In the genomic region with DNA sequence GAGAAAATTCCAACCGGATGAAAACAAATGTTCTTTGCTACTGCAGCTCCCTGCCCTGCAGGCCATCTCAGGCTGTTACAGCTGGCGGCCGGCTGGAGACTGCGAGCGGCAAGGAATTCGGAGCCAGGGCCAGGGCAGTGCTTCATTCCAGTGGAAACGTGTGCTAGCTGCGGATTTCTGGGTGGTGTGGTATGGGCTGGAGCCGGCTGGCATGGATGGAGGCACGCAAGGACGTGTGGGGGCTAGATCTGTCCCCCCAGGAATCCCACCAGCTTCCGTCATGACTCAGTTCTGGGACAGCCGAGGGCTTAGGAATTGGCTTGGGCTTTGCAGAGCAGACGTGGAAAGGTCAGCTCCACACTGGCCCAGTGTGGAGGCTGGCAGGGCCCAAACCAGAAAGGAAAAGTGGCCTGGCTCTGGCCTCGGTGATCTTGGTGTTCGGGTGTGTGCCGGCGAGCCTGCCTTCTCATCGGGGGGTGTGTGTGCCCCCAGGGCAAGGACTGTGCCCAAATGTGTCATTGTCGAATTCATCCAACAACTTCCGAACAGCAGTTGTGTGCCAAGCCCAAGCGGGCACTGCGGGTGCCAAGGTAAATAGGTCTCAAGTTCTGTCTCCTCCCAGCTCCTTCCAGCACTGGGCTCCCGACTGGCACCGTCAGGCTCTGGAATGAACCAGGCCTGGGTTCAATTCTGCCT, we compare ENCODE assay signal across 10 cellular contexts. TPM values are rescaled to one million over a fixed set of nuclear protein-coding genes. Genes with fewer than 3 reads are reported as not detected.
DNase-seq lines count a peak whose midpoint lies in the region; ATAC-seq, FAIRE-seq and TF ChIP-seq lines count a peak whose summit lies in the region.
"Had no signal": no experiment of that assay in that cellular context is flagged by ENCODE, and none has a peak within 500 bp of the region (broad histone marks: within the 10 kb centered on the region; RNA-seq: fewer than 3 reads in every experiment).

No MANE protein-coding gene starts in this region.

- DNase-seq in HT1080 (ENCODE audit: low read depth) = peak; percentile 89
- DNase-seq in breast epithelium (ENCODE audit: low spot score in 2 of 2) = peak; percentile 64 to 86
- peak; percentile 85 for DNase-seq in keratinocyte (ENCODE audit: low read depth, low spot score)
- DNase-seq in tibial artery = peak; percentile 60 to 94
- no peak for DNase-seq in endothelial cell (ENCODE audit: low spot score)
- DNase-seq in activated CD4-positive, alpha-beta T cell treated with anti-CD3 and anti-CD28 coated beads, Interleukin-2, amount 10 ng/mL, durations not matched to agents 24 days and 14 days = no peak
- DNase-seq in activated CD4-positive, alpha-beta T cell treated with anti-CD3 and anti-CD28 coated beads, Interleukin-2, amount 50 U/mL, for 48 hours = no peak
- no peak for DNase-seq in omental fat pad (ENCODE audit: low spot score)

- dilution Hi-C loops in keratinocyte (cut with MboI; ENCODE audit: extremely low pct_ligation_motif_present, low sequenced_read_pairs) = no loop called here

- TF ChIP-seq CTCF in breast epithelium (IDR thresholded peaks at IDR 0.05) (peak in 2 of 3 donors; percentile 12 to 41), keratinocyte (optimal IDR thresholded peaks at IDR 0.05 in 1 of 3, IDR thresholded peaks at IDR 0.05 in 1 of 3, conservative IDR thresholded peaks at IDR 0.05 in 1 of 3; ENCODE audit: extremely low read depth in 1 of 3, insufficient read depth in 2 of 3, low read length in 3 of 3) (peak in 2 of 3 experiments; percentile 37 to 41), tibial artery (IDR thresholded peaks at IDR 0.05) (peak; percentile 40 to 42), endothelial cell (IDR thresholded peaks at IDR 0.05; ENCODE audit: unreplicated experiment) (no peak), omental fat pad (IDR thresholded peaks at IDR 0.05) (no peak)

- peaks cover 11% of the 10 kb centered on the region for H3K27me3 Mint-ChIP-seq in endothelial cell (ENCODE audit: unreplicated experiment)
- peaks cover 3% of the 10 kb centered on the region for H3K27me3 Mint-ChIP-seq in activated CD4-positive, alpha-beta T cell treated with anti-CD3 and anti-CD28 coated beads, Interleukin-2, amount 10 ng/mL, durations not matched to agents 24 days and 14 days

- H3K4me1 Mint-ChIP-seq in endothelial cell (ENCODE audit: unreplicated experiment) = no peaks in the 10 kb centered on the region
- H3K4me1 Mint-ChIP-seq in activated CD4-positive, alpha-beta T cell treated with anti-CD3 and anti-CD28 coated beads, Interleukin-2, amount 10 ng/mL, durations not matched to agents 24 days and 14 days = no peaks in the 10 kb centered on the region

- H3K27me3 ChIP-seq in breast epithelium = no peaks in the 10 kb centered on the region
- H3K27me3 ChIP-seq in keratinocyte (ENCODE audit: control insufficient read depth, extremely low read depth, insufficient read depth, low read length) = no peaks in the 10 kb centered on the region
- no peaks in the 10 kb centered on the region for H3K27me3 ChIP-seq in tibial artery

- H3K9me1 ChIP-seq in keratinocyte (ENCODE audit: control insufficient read depth, extremely low read depth, insufficient read depth, low read length) = no peaks in the 10 kb centered on the region

- H3K36me3 ChIP-seq in breast epithelium = no peaks in the 10 kb centered on the region
- no peaks in the 10 kb centered on the region for H3K36me3 ChIP-seq in keratinocyte (ENCODE audit: control insufficient read depth in 2 of 2, extremely low read depth in 1 of 2, insufficient read depth in 2 of 2, low read length in 2 of 2)
- H3K36me3 ChIP-seq in tibial artery = no peaks in the 10 kb centered on the region

- H3K36me3 Mint-ChIP-seq in endothelial cell (ENCODE audit: low read depth, unreplicated experiment) = no peaks in the 10 kb centered on the region
- no peaks in the 10 kb centered on the region for H3K36me3 Mint-ChIP-seq in activated CD4-positive, alpha-beta T cell treated with anti-CD3 and anti-CD28 coated beads, Interleukin-2, amount 10 ng/mL, durations not matched to agents 24 days and 14 days (ENCODE audit: low read depth)

- peak overlapping the region; percentile 71 for H3K9ac ChIP-seq in keratinocyte (ENCODE audit: control insufficient read depth, extremely low read depth, insufficient read depth, low read length)

- no peaks in the 10 kb centered on the region for H4K20me1 ChIP-seq in keratinocyte (ENCODE audit: control insufficient read depth, extremely low read depth, insufficient read depth, low read length)

- H3K79me2 ChIP-seq in keratinocyte (ENCODE audit: control insufficient read depth, insufficient read depth, low read length) = no peaks in the 10 kb centered on the region

- H3K4me3 ChIP-seq in breast epithelium (peak overlapping the region in 1 of 3 donors; percentile 43), keratinocyte (ENCODE audit: control insufficient read depth in 2 of 3, extremely low read depth in 1 of 3, insufficient read depth in 2 of 3, low read depth in 1 of 3, low read length in 3 of 3) (peak overlapping the region in 2 of 3 experiments; percentile 32 to 51), tibial artery (peak overlapping the region; percentile 4 to 5)

- H3K9me3 ChIP-seq in breast epithelium (no peaks in the 10 kb centered on the region), keratinocyte (ENCODE audit: control insufficient read depth, low read depth, low read length) (no peaks in the 10 kb centered on the region), tibial artery (no peaks in the 10 kb centered on the region)

- peak; percentile 92 for FAIRE-seq in keratinocyte (lab: Jason Lieb, UNC)
- FAIRE-seq: frontal cortex, GM18507 had no signal

- no peak for ATAC-seq in omental fat pad (ENCODE audit: low FRiP score)

- H3K4me2 ChIP-seq in keratinocyte (ENCODE audit: control insufficient read depth, extremely low read depth, insufficient read depth, low read depth, low read length) = peak overlapping the region; percentile 82

- no peaks in the 10 kb centered on the region for H3K9me3 Mint-ChIP-seq in endothelial cell (ENCODE audit: unreplicated experiment)
- H3K9me3 Mint-ChIP-seq in activated CD4-positive, alpha-beta T cell treated with anti-CD3 and anti-CD28 coated beads, Interleukin-2, amount 10 ng/mL, durations not matched to agents 24 days and 14 days = no peaks in the 10 kb centered on the region

- TF ChIP-seq POLR2A in breast epithelium (IDR thresholded peaks at IDR 0.05) = no peak

- H2AFZ ChIP-seq in keratinocyte (ENCODE audit: control insufficient read depth, low read length) = peak overlapping the region; percentile 82

- H3K27ac ChIP-seq in breast epithelium (peak overlapping the region; percentile 3 to 79), keratinocyte (ENCODE audit: control insufficient read depth, insufficient read depth, low read length) (peak overlapping the region; percentile 86), tibial artery (peak overlapping the region; percentile 50 to 71)

- no peak overlapping the region for H3K27ac Mint-ChIP-seq in endothelial cell (ENCODE audit: unreplicated experiment)
- no peak overlapping the region for H3K27ac Mint-ChIP-seq in activated CD4-positive, alpha-beta T cell treated with anti-CD3 and anti-CD28 coated beads, Interleukin-2, amount 10 ng/mL, durations not matched to agents 24 days and 14 days

- H3K4me3 Mint-ChIP-seq in endothelial cell (ENCODE audit: unreplicated experiment) = no peak overlapping the region
- no peak overlapping the region for H3K4me3 Mint-ChIP-seq in activated CD4-positive, alpha-beta T cell treated with anti-CD3 and anti-CD28 coated beads, Interleukin-2, amount 10 ng/mL, durations not matched to agents 24 days and 14 days

- H3K4me1 ChIP-seq in breast epithelium (peaks cover 12 to 15% of the 10 kb centered on the region in 2 donors), keratinocyte (ENCODE audit: control insufficient read depth, extremely low read depth, insufficient read depth, low read length) (peaks cover 50% of the 10 kb centered on the region), tibial artery (peaks cover 8 to 81% (median 74%) of the 10 kb centered on the region in 4 donors)

- intact Hi-C loops in breast epithelium (cut with DNase I; ENCODE audit: low total_unique reads) (loop anchor here (10.0 kb wide), 1 partner anchor 1206 kb away; the partner anchor contains the start of gene TSPO), tibial artery (cut with DNase I; ENCODE audit: low total_unique reads) (loop anchor here (5.0 kb wide), 1 partner anchor 214 kb away; no protein-coding TSS in a partner anchor)
- intact Hi-C loops in activated CD4-positive, alpha-beta T cell treated with anti-CD3 and anti-CD28 coated beads, Interleukin-2, amount 10 ng/mL, durations not matched to agents 24 days and 14 days (cut with micrococcal nuclease) = no loop called here

RNA-seq across cellular contexts. Expression of gene SHISAL1, which starts 48.1 kb away (rescaled TPM):
- total RNA-seq in HT1080 (2014; rRNA removed; shearing (Covaris generic)) = 1.7 and 2.1 TPM in 2 replicates
- 1.7 TPM in 2 replicates for polyA plus RNA-seq in HT1080 (2015; cell fraction: cytosol; rRNA removed)
- polyA plus RNA-seq in HT1080 (2015; cell fraction: nucleus; rRNA removed) = 1.8 and 2.2 TPM in 2 replicates
- 1 to 10 TPM in 1 of 3 donors, under 1 TPM in 2; 0.32 to 1.2 (median 0.33) TPM for total RNA-seq in breast epithelium
- polyA plus RNA-seq in keratinocyte = 0.18 to 1.5 TPM (median 0.24 TPM) in 3 replicates
- polyA plus RNA-seq in keratinocyte (2011; ENCODE audit: low read depth) = 0.11 TPM
- polyA plus RNA-seq in keratinocyte (2011; cell fraction: cytosol; rRNA removed) = 0.36 and 0.40 TPM in 2 replicates
- polyA plus RNA-seq in keratinocyte (2011; cell fraction: nucleus; rRNA removed) = 1.6 and 2.2 TPM in 2 replicates
- 0.15 and 0.34 TPM in 2 replicates for polyA plus RNA-seq in keratinocyte (2012; ENCODE audit: low replicate concordance)
- 0.29 to 2.3 TPM (median 0.30 TPM) in 3 replicates for polyA minus RNA-seq in keratinocyte
- 0.58 TPM for polyA minus RNA-seq in keratinocyte (2011; cell fraction: cytosol; rRNA and poly(A)+ RNA removed)
- 1.3 and 2.6 TPM in 2 replicates for polyA minus RNA-seq in keratinocyte (2011; cell fraction: nucleus; rRNA and poly(A)+ RNA removed)
- total RNA-seq in endothelial cell (ENCODE audit: unreplicated experiment) = 6.5 TPM
- total RNA-seq in activated CD4-positive, alpha-beta T cell treated with anti-CD3 and anti-CD28 coated beads, Interleukin-2, amount 10 ng/mL, durations not matched to agents 24 days and 14 days = not detected in 2 replicates
- total RNA-seq in omental fat pad = 1 to 10 TPM in 1 of 4 donors, under 1 TPM in 3; 0.47 to 1.9 (median 0.75) TPM

Comparison
In these comparisons a context has a peak if more than half of its experiments do, and no peak if none do; other contexts are left out.
1. DNase-seq: peak in HT1080 (single experiment), breast epithelium (2 of 2), keratinocyte (single experiment) and tibial artery (2 of 2); none in endothelial cell (single experiment), activated CD4-positive, alpha-beta T cell treated with anti-CD3 and anti-CD28 coated beads, Interleukin-2, amount 10 ng/mL, durations not matched to agents 24 days and 14 days (single experiment), activated CD4-positive, alpha-beta T cell treated with anti-CD3 and anti-CD28 coated beads, Interleukin-2, amount 50 U/mL, for 48 hours (0 of 2) and omental fat pad (single experiment).
2. CTCF ChIP-seq: peak in breast epithelium (2 of 3), keratinocyte (2 of 3) and tibial artery (2 of 2); none in endothelial cell (single experiment) and omental fat pad (0 of 3).
3. Peak in every context shown above with its lines, with median percentiles within 50 percentile points of each other: H3K27ac ChIP-seq.